Comparison of ENCODE assay signal across 9 cellular contexts in the genomic region with DNA sequence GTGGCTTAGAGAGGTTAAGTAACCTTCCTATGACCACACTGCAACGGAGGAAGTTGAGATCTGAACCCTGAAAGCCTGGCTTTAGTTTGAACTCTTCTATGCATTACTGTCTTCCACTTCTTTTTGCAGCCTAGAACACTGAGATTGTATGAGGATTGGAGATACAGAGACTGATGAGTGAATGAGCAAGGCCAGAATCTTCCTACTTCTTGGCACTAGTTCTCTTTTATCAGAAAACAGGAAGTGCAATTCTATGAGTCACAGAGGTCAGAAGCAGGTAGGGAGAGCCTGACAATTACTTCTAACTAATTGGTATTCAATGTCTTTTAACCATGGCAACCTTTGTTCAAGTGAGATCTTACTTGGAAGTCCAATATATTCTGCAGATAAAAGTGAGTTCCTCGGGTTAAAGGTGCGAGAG.
DNase-seq lines count a peak whose midpoint lies in the region; ATAC-seq and TF ChIP-seq lines count a peak whose summit lies in the region.
"Had no signal": no experiment of that assay in that cellular context is flagged by ENCODE, and none has a peak within 500 bp of the region (broad histone marks: within the 10 kb centered on the region; RNA-seq: fewer than 3 reads in every experiment).

No MANE protein-coding gene starts in this region.

- H3K4me1 ChIP-seq in mammary epithelial cell (ENCODE audit: insufficient read depth, low read length) (peaks cover 51% of the 10 kb centered on the region), stomach (peaks cover 0 to 10% (median 0%) of the 10 kb centered on the region in 4 donors)

- dilution Hi-C loops in mammary epithelial cell (cut with HindIII; ENCODE audit: low sequenced_read_pairs): no loop called here

- in situ Hi-C loops in mammary epithelial cell (cut with MboI; ENCODE audit: low sequenced_read_pairs in 2 of 2): no loop called here

- H4K20me1 ChIP-seq in mammary epithelial cell (ENCODE audit: insufficient read depth, low read length): no peaks in the 10 kb centered on the region

- H3K4me1 Mint-ChIP-seq in CD14-positive monocyte: peaks cover 58% of the 10 kb centered on the region

- BruUV-seq in mammary epithelial cell (replicated peaks; lab: Mats Ljungman, UMichigan): no TSS peak

- no peak overlapping the region for H3K4me3 ChIP-seq in mammary epithelial cell (replicated peaks in 1 of 3; ENCODE audit: insufficient read depth in 1 of 3, low read depth in 2 of 3, low read length in 3 of 3)
- H3K4me3 ChIP-seq in stomach: no peak overlapping the region
- no peak overlapping the region for H3K4me3 ChIP-seq in MG63
- H3K4me3 ChIP-seq: SJSA1 had no signal

- no peaks in the 10 kb centered on the region for H3K36me3 Mint-ChIP-seq in CD14-positive monocyte

- H3K27me3 Mint-ChIP-seq in CD14-positive monocyte (ENCODE audit: low read depth in 3 of 3): peaks cover 0 to 5% (median 4%) of the 10 kb centered on the region in 3 donors

- no peak overlapping the region for H2AFZ ChIP-seq in mammary epithelial cell (ENCODE audit: low read depth, low read length)

- H3K79me2 ChIP-seq in mammary epithelial cell (ENCODE audit: insufficient read depth, low read length): no peaks in the 10 kb centered on the region

- no peak for TF ChIP-seq POLR2A in stomach (IDR thresholded peaks at IDR 0.05)

- peak overlapping the region; percentile 78 to 96 (median 93) for H3K27ac Mint-ChIP-seq in CD14-positive monocyte

- peak; percentile 51 for DNase-seq in CD14-positive monocyte (ENCODE audit: low spot score)
- DNase-seq in Kasumi-1 (lab: John Stamatoyannopoulos, UW): peak; percentile 86
- DNase-seq in mammary epithelial cell: peak; percentile 72
- no peak for DNase-seq in middle frontal gyrus (ENCODE audit: extremely low spot score, low spot score)
- no peak for DNase-seq in stomach
- DNase-seq in MG63: no peak

- 76% methylated on average over 3 of the region's 3 CpGs for WGBS in mammary epithelial cell (ENCODE audit: low coverage, missing lambda C conversion rate)
- 63 to 74% (median 72%) methylated on average over 3 of the region's 3 CpGs for WGBS in stomach, 5 donors

- H3K36me3 ChIP-seq in mammary epithelial cell (ENCODE audit: insufficient read depth, low read length) (no peaks in the 10 kb centered on the region), stomach (no peaks in the 10 kb centered on the region), MG63 (no peaks in the 10 kb centered on the region)
- H3K36me3 ChIP-seq: SJSA1 had no signal

- H3K27me3 ChIP-seq in mammary epithelial cell (ENCODE audit: insufficient read depth, low read length) (no peaks in the 10 kb centered on the region), stomach (no peaks in the 10 kb centered on the region), MG63 (no peaks in the 10 kb centered on the region)
- H3K27me3 ChIP-seq: SJSA1 had no signal

- H3K27ac ChIP-seq in mammary epithelial cell (ENCODE audit: insufficient read depth, low read depth, low read length) (peak overlapping the region; percentile 5), stomach (no peak overlapping the region)
- H3K27ac ChIP-seq: SJSA1 had no signal

- peaks cover 0 to 2% (median 0%) of the 10 kb centered on the region in 7 donors for H3K9me3 Mint-ChIP-seq in CD14-positive monocyte

- H3K4me3 Mint-ChIP-seq in CD14-positive monocyte: no peak overlapping the region

- TF ChIP-seq EP300 in stomach (IDR thresholded peaks at IDR 0.05): no peak

- TF ChIP-seq CTCF in CD14-positive monocyte (IDR thresholded peaks at IDR 0.05) (no peak), mammary epithelial cell (conservative IDR thresholded peaks at IDR 0.05 in 1 of 2, IDR thresholded peaks at IDR 0.05 in 1 of 2; ENCODE audit: extremely low read depth in 1 of 2, insufficient read depth in 1 of 2, low read depth in 1 of 2, low read length in 2 of 2) (no peak), stomach (IDR thresholded peaks at IDR 0.05) (no peak)

- H3K9me3 ChIP-seq in mammary epithelial cell (replicated peaks; ENCODE audit: insufficient read depth, low read length): no peaks in the 10 kb centered on the region
- H3K9me3 ChIP-seq in stomach: no peaks in the 10 kb centered on the region
- H3K9me3 ChIP-seq in MG63: peaks cover 2% of the 10 kb centered on the region; the same call in 1 of the 2 replicates

- ATAC-seq in GM19452 (IDR thresholded peaks at IDR 0.05; ENCODE audit: unreplicated experiment) (peak; percentile 54), GM18519 (IDR thresholded peaks at IDR 0.05; ENCODE audit: low FRiP score, unreplicated experiment) (no peak)

- CTCF ChIA-PET in mammary epithelial cell (lab: Charles Lee; ENCODE audit: low non-redundant PET): no interaction called here

- peak overlapping the region; percentile 38 for H3K4me2 ChIP-seq in mammary epithelial cell (ENCODE audit: insufficient read depth, low read depth, low read length)

- intact Hi-C loops in CD14-positive monocyte (cut with micrococcal nuclease): loop anchor here (5.0 to 10.0 kb wide), 3 partner anchors 132 to 184 kb away; a partner anchor contains a TSS
- intact Hi-C loops in mammary epithelial cell (cut with micrococcal nuclease): loop anchor here (5.0 kb wide), 2 partner anchors 142 to 282 kb away; no protein-coding TSS in a partner anchor
- intact Hi-C loops in stomach (cut with DNase I; ENCODE audit: low total_unique reads): no loop called here

- no peak overlapping the region for H3K9ac ChIP-seq in mammary epithelial cell (ENCODE audit: insufficient read depth, low read length)

Comparison
In these comparisons a context has a peak if more than half of its experiments do, and no peak if none do; other contexts are left out.
1. DNase-seq: peak in CD14-positive monocyte (single experiment), Kasumi-1 (2 of 2) and mammary epithelial cell (single experiment); none in middle frontal gyrus (single experiment), stomach (single experiment) and MG63 (single experiment).